ENCODE assay signal across 9 cellular contexts in the genomic region with DNA sequence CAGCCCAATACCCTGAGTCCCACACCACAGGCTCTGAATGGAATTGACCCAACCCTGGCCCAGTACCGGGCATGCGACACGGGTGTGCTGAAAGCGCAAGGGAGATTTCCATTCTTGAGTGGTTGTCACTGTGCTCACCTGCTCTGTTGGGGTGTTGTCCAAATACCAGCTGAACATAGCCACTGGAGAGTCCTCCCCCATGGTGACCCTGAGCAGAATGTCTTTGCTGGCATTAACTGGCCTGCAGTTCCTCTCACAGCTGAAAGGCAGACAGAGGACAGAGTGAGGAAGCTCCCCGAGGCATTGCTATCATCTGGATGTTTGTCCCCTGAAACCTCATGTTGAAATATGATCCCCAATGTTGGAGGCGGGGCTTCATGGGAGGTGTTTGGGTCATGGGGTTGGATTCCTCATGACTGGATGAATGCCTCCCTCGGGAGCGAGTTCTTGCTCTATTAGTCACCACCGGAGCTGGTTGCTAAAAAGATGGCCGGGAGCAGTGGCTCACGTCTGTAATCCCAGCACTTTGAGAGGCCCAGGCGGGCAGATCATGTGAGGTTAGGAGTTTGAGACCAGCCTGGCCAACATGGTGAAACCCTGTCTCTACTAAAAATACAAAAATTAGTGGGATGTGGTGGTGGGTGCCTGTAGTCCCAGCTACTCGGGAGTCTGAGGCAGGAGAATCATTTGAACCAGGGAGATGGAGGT. TPM values are rescaled to one million over a fixed set of nuclear protein-coding genes. Genes with fewer than 3 reads are reported as not detected.
A peak's percentile ranks its signal among the peaks of the same experiment; 100 is the strongest.
DNase-seq lines count a peak whose midpoint lies in the region; ATAC-seq, FAIRE-seq and TF ChIP-seq lines count a peak whose summit lies in the region.
"Had no signal": no experiment of that assay in that cellular context is flagged by ENCODE, and none has a peak within 500 bp of the region (broad histone marks: within the 10 kb centered on the region; RNA-seq: fewer than 3 reads in every experiment).

No MANE protein-coding gene starts in this region.

- 23 to 24% methylated on average over 13 of the region's 13 CpGs for WGBS in pancreas, 2 donors

- H3K36me3 ChIP-seq in HEK293 (ENCODE audit: control insufficient read depth in 2 of 2, insufficient read depth in 1 of 2, low read length in 2 of 2) (no peaks in the 10 kb centered on the region), SJCRH30 (no peaks in the 10 kb centered on the region), pancreas (no peaks in the 10 kb centered on the region)

- H3K4me3 ChIP-seq in HEK293 (ENCODE audit: low read depth, low read length) (no peak overlapping the region), SJCRH30 (no peak overlapping the region), pancreas (no peak overlapping the region)
- H3K4me3 ChIP-seq: SK-N-MC had no signal

- H3K9me3 ChIP-seq in HEK293 (ENCODE audit: control insufficient read depth, insufficient read depth, low read depth, low read length) (no peaks in the 10 kb centered on the region), SJCRH30 (replicated peaks) (no peaks in the 10 kb centered on the region), pancreas (no peaks in the 10 kb centered on the region)

- CTCF ChIA-PET in HEK293 (lab: Yijun Ruan, JAX) = interaction anchor here (0.6 to 1.9 kb wide), 4 partner anchors 17 to 364 kb away, joined by 3 to 6 read pairs (median 4); no protein-coding TSS in a partner anchor

- no peak overlapping the region for H3K4me3 Mint-ChIP-seq in natural killer cell
- no peak overlapping the region for H3K4me3 Mint-ChIP-seq in activated T-helper 17 cell treated with anti-CD3 and anti-CD28 coated beads, Interleukin-2, amount 50 U/mL, for 72 hours

- intact Hi-C loops in pancreas (cut with DNase I) = no loop called here
- intact Hi-C loops in natural killer cell (cut with micrococcal nuclease) = no loop called here

- ATAC-seq in pancreas (peak; percentile 82 to 95 (median 88)), natural killer cell (no peak)
- no peak for ATAC-seq in activated T-helper 17 cell treated with anti-CD3 and anti-CD28 coated beads, Interleukin-2, amount 50 U/mL, for 72 hours (replicated peaks)

- TF ChIP-seq CTCF in HEK293 (tag by site-specific recombination; IDR thresholded peaks at IDR 0.05) (no peak), pancreas (IDR thresholded peaks at IDR 0.05) (no peak), D721Med (IDR thresholded peaks at IDR 0.05; ENCODE audit: insufficient read depth, missing control alignments) (no peak), natural killer cell (IDR thresholded peaks at IDR 0.05) (no peak), GM10266 (IDR thresholded peaks at IDR 0.05; ENCODE audit: control insufficient read depth, insufficient read depth, low read depth, missing control alignments) (no peak)

- FAIRE-seq in pancreas (lab: Jason Lieb, UNC) = no peak
- FAIRE-seq in D721Med (lab: Jason Lieb, UNC) = no peak

- DNase-seq in SJCRH30 = peak; percentile 88 to 92
- peak; percentile 97 for DNase-seq in foreskin melanocyte
- DNase-seq in pancreas = peak in 4 of 6 donors; percentile 59 to 66 (median 62)
- DNase-seq in D721Med (ENCODE audit: insufficient read length, low spot score) = no peak
- no peak for DNase-seq in natural killer cell
- no peak for DNase-seq in GM10266 (ENCODE audit: extremely low spot score)

- no peaks in the 10 kb centered on the region for H3K4me1 Mint-ChIP-seq in natural killer cell
- no peaks in the 10 kb centered on the region for H3K4me1 Mint-ChIP-seq in activated T-helper 17 cell treated with anti-CD3 and anti-CD28 coated beads, Interleukin-2, amount 50 U/mL, for 72 hours

- H3K27ac ChIP-seq in HEK293 (ENCODE audit: extremely low read depth, low read depth, low read length) (no peak overlapping the region), SJCRH30 (no peak overlapping the region), pancreas (peak overlapping the region in 3 of 4 donors; percentile 20 to 44 (median 39))
- H3K27ac ChIP-seq: SK-N-MC had no signal

- POLR2A ChIA-PET in HEK293 (lab: Yijun Ruan, JAX) = interaction anchor here (0.9 kb wide), 1 partner anchor 133 kb away, joined by 4 read pairs; the partner anchor contains the start of gene GAN

- no peaks in the 10 kb centered on the region for H3K9me3 Mint-ChIP-seq in natural killer cell
- no peaks in the 10 kb centered on the region for H3K9me3 Mint-ChIP-seq in activated T-helper 17 cell treated with anti-CD3 and anti-CD28 coated beads, Interleukin-2, amount 50 U/mL, for 72 hours

- peaks cover 8% of the 10 kb centered on the region in 2 donors for H3K27me3 Mint-ChIP-seq in natural killer cell (ENCODE audit: low read depth in 2 of 2)
- H3K27me3 Mint-ChIP-seq in activated T-helper 17 cell treated with anti-CD3 and anti-CD28 coated beads, Interleukin-2, amount 50 U/mL, for 72 hours = peaks cover 3% of the 10 kb centered on the region

- H3K36me3 Mint-ChIP-seq in natural killer cell = no peaks in the 10 kb centered on the region
- H3K36me3 Mint-ChIP-seq in activated T-helper 17 cell treated with anti-CD3 and anti-CD28 coated beads, Interleukin-2, amount 50 U/mL, for 72 hours (ENCODE audit: low read depth) = no peaks in the 10 kb centered on the region

- no peaks in the 10 kb centered on the region for H3K27me3 ChIP-seq in SJCRH30
- no peaks in the 10 kb centered on the region for H3K27me3 ChIP-seq in pancreas

- H3K4me1 ChIP-seq in HEK293 (ENCODE audit: control insufficient read depth, insufficient read depth, low read length) = no peaks in the 10 kb centered on the region
- no peaks in the 10 kb centered on the region; the same call in 1 of the 2 replicates for H3K4me1 ChIP-seq in SJCRH30
- no peaks in the 10 kb centered on the region for H3K4me1 ChIP-seq in pancreas

- no peak overlapping the region for H3K27ac Mint-ChIP-seq in natural killer cell
- no peak overlapping the region for H3K27ac Mint-ChIP-seq in activated T-helper 17 cell treated with anti-CD3 and anti-CD28 coated beads, Interleukin-2, amount 50 U/mL, for 72 hours

TF ChIP-seq in HEK293, 187 proteins besides CTCF, POLR2A, EP300 and RAD21 (continues in another document):
- no peak for TF ChIP-seq ZNF416 (tag by site-specific recombination; IDR thresholded peaks at IDR 0.05)
- TF ChIP-seq ZNF621 (tag by site-specific recombination; IDR thresholded peaks at IDR 0.05) = no peak
- peak; percentile 55; the same call in 1 of the 2 replicates for TF ChIP-seq ZNF580 (tag by site-specific recombination; IDR thresholded peaks at IDR 0.05)
- TF ChIP-seq PBX3 (CRISPR knock-in tag; IDR thresholded peaks at IDR 0.05) = no peak
- TF ChIP-seq ZNF202 (tag by site-specific recombination; IDR thresholded peaks at IDR 0.05; ENCODE audit: borderline replicate concordance) = no peak
- no peak for TF ChIP-seq ZFP3 (tag by site-specific recombination; IDR thresholded peaks at IDR 0.05; ENCODE audit: low read depth)
- TF ChIP-seq ZFP69B (tag by site-specific recombination; IDR thresholded peaks at IDR 0.05) = no peak
- no peak for TF ChIP-seq ZNF501 (tag by site-specific recombination; IDR thresholded peaks at IDR 0.05)
- no peak for TF ChIP-seq ZNF2 (tag by site-specific recombination; IDR thresholded peaks at IDR 0.05)
- no peak; the same call in 1 of the 2 replicates for TF ChIP-seq SP2 (tag by site-specific recombination; IDR thresholded peaks at IDR 0.05)
- no peak for TF ChIP-seq ZNF341 (tag by site-specific recombination; IDR thresholded peaks at IDR 0.05; ENCODE audit: low read depth)
- TF ChIP-seq ZNF548 (tag by site-specific recombination; IDR thresholded peaks at IDR 0.05) = no peak
- no peak for TF ChIP-seq HOXC10 (CRISPR knock-in tag; IDR thresholded peaks at IDR 0.05)
- TF ChIP-seq ZNF560 (tag by site-specific recombination; IDR thresholded peaks at IDR 0.05; ENCODE audit: borderline replicate concordance) = no peak
- no peak for TF ChIP-seq ZSCAN5A (tag by site-specific recombination; IDR thresholded peaks at IDR 0.05)
- no peak for TF ChIP-seq BCL11A (tag by site-specific recombination; IDR thresholded peaks at IDR 0.05; ENCODE audit: low read depth)
- no peak for TF ChIP-seq ZNF211 (tag by site-specific recombination; IDR thresholded peaks at IDR 0.05; ENCODE audit: low read depth)
- no peak for TF ChIP-seq ZNF571 (tag by site-specific recombination; IDR thresholded peaks at IDR 0.05)
- peak; percentile 84 for TF ChIP-seq IKZF3 (tag by site-specific recombination; IDR thresholded peaks at IDR 0.05)
- no peak for TF ChIP-seq ZNF157 (tag by site-specific recombination; IDR thresholded peaks at IDR 0.05)

RNA-seq across cellular contexts. Expression of gene BCO1, which starts 57.3 kb away (rescaled TPM):
- total RNA-seq in SJCRH30 (2014; rRNA removed; shearing (Covaris generic)) = not detected in 2 replicates
- total RNA-seq in pancreas (under 1 TPM in 4 of 6 donors, not detected in 2; 0.16 to 0.49 (median 0.30) TPM), natural killer cell (not detected)
- under 1 TPM in 1 of 2 donors, not detected in 1; 0.87 TPM for polyA plus RNA-seq in pancreas
- total RNA-seq in activated T-helper 17 cell treated with anti-CD3 and anti-CD28 coated beads, Interleukin-2, amount 50 U/mL, for 72 hours = not detected

Comparison
In these comparisons a context has a peak if more than half of its experiments do, and no peak if none do; other contexts are left out.
1. H3K27ac ChIP-seq: peak in pancreas (3 of 4); none in HEK293 (single experiment) and SJCRH30 (single experiment).
2. DNase-seq: peak in SJCRH30 (2 of 2), foreskin melanocyte (single experiment) and pancreas (4 of 6); none in D721Med (single experiment), natural killer cell (single experiment) and GM10266 (single experiment).
3. ATAC-seq: peak in pancreas (4 of 4); none in natural killer cell (0 of 3) and activated T-helper 17 cell treated with anti-CD3 and anti-CD28 coated beads, Interleukin-2, amount 50 U/mL, for 72 hours (single experiment).